Comparison of ENCODE assay signal across 22 cellular contexts in the genomic region with DNA sequence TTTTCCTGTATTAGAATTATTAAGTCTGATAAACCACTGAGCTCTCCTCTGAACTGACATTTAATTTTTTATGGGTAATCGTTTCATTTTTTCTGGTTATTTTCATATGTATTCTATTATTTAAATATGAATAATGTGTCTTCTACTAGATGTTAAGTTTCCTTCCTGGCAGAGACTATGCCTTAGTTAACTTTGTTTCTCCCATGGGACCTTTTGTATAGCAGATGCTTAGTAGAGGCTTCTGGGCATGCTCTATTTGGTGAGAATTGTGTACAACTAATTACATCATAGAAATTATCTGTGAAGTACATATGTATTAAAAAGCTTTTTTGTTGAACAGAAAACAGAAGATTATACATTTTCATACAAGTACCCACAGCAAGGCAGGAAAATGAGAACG. TPM values are rescaled to one million over a fixed set of nuclear protein-coding genes. Genes with fewer than 3 reads are reported as not detected.
DNase-seq lines count a peak whose midpoint lies in the region; FAIRE-seq and TF ChIP-seq lines count a peak whose summit lies in the region.
"Had no signal": no experiment of that assay in that cellular context is flagged by ENCODE, and none has a peak within 500 bp of the region (broad histone marks: within the 10 kb centered on the region; RNA-seq: fewer than 3 reads in every experiment).

No MANE protein-coding gene starts in this region.

- intact Hi-C loops in dorsolateral prefrontal cortex (cut with DNase I) = no loop called here

- H3K27me3 ChIP-seq in GM23248 (replicated peaks; ENCODE audit: insufficient read depth) = no peaks in the 10 kb centered on the region
- H3K27me3 ChIP-seq in dorsolateral prefrontal cortex = no peaks in the 10 kb centered on the region
- H3K27me3 ChIP-seq: BE2C, SJSA1 had no signal

- peak; percentile 6 for DNase-seq in NCI-H1694 (lab: John Stamatoyannopoulos, UW)
- no peak for DNase-seq in NCI-H1694 treated with DMSO at 0.1 percent for 48 hours (lab: John Stamatoyannopoulos, UW)
- peak; percentile 35 for DNase-seq in GM23248
- DNase-seq in NCI-H526 treated with DMSO at 0.1 percent for 48 hours (lab: John Stamatoyannopoulos, UW) = peak; percentile 11
- DNase-seq in fibroblast of mammary gland (ENCODE audit: low read depth) = peak; percentile 54
- DNase-seq in dorsolateral prefrontal cortex = no peak
- DNase-seq in RPMI8226 = no peak
- no peak for DNase-seq in H54 (ENCODE audit: insufficient read length, low spot score)
- DNase-seq: 8988T; BE2C; CD4-positive, CD25-positive, alpha-beta regulatory T cell; COR-L47; DMS153; GDM1; GOT3; NCI-H1417; NCI-H2029 treated with DMSO at 0.1 percent for 48 hours; NCI-H748 treated with DMSO at 0.1 percent for 48 hours; SW 1271; T-helper 2 cell had no signal

- in situ Hi-C loops in GM23248 (cut with MboI) = no loop called here

- H3K4me3 ChIP-seq in GM23248 (no peak overlapping the region), fibroblast of mammary gland (ENCODE audit: control insufficient read depth, low read depth, low read length) (no peak overlapping the region), dorsolateral prefrontal cortex (no peak overlapping the region)
- H3K4me3 ChIP-seq: K562, SJSA1 had no signal

- TF ChIP-seq POLR2A in H54 (IDR thresholded peaks at IDR 0.05; ENCODE audit: low read depth, low read length) = no peak

- H3K4me2 ChIP-seq in GM23248 (ENCODE audit: unreplicated experiment) = no peak overlapping the region

- no peaks in the 10 kb centered on the region for H3F3A ChIP-seq in GM23248 (ENCODE audit: insufficient read depth)

- no peak for FAIRE-seq in H54 (lab: Jason Lieb, UNC)
- FAIRE-seq: K562 had no signal

- H3K79me2 ChIP-seq in GM23248 (ENCODE audit: insufficient read depth) = no peaks in the 10 kb centered on the region

- H3K4me1 ChIP-seq in GM23248 (ENCODE audit: insufficient read depth) = no peaks in the 10 kb centered on the region
- H3K4me1 ChIP-seq: BE2C, SJSA1 had no signal

- H4K20me1 ChIP-seq in GM23248 (ENCODE audit: insufficient read depth) = no peaks in the 10 kb centered on the region

- no peaks in the 10 kb centered on the region for H3K9me2 ChIP-seq in GM23248 (ENCODE audit: insufficient read depth)

- TF ChIP-seq CTCF in fibroblast of mammary gland (conservative IDR thresholded peaks at IDR 0.05; ENCODE audit: control insufficient read depth, insufficient read depth, low read depth, low read length) (no peak), dorsolateral prefrontal cortex (IDR thresholded peaks at IDR 0.05 in 54 of 56, conservative IDR thresholded peaks at IDR 0.05 in 2 of 56; ENCODE audit: low read depth in 1 of 56, partially characterized antibody in 56 of 56) (no peak)

- H3K27ac ChIP-seq in GM23248 (no peak overlapping the region), dorsolateral prefrontal cortex (no peak overlapping the region)
- H3K27ac ChIP-seq: SJSA1 had no signal

- no peak overlapping the region for H2AFZ ChIP-seq in GM23248

- no peak overlapping the region for H3K9ac ChIP-seq in GM23248

- whole genome bisulfite sequencing in GM23248 (ENCODE audit: low coverage in 1 of 2, low lambda C conversion rate in 2 of 2, missing lambda C conversion rate in 2 of 2), 2 experiments = 32 to 34% methylated on average over 2 of the region's 2 CpGs

- peaks cover 6% of the 10 kb centered on the region; the same call in 1 of the 2 replicates for H3K36me3 ChIP-seq in GM23248 (ENCODE audit: low read depth)
- H3K36me3 ChIP-seq: BE2C had no signal

- H3K9me3 ChIP-seq in GM23248 (ENCODE audit: low read depth) = no peaks in the 10 kb centered on the region
- H3K9me3 ChIP-seq: BE2C, SJSA1 had no signal

RNA-seq across cellular contexts. Expression of a gene that starts 23.4 kb away (rescaled TPM):
- total RNA-seq in GM23248 (2014; rRNA removed; shearing (Covaris generic)) = 13.5 and 22.9 TPM in 2 replicates
- polyA plus RNA-seq in GM23248 (2016; fragmentation: Nextera tagmentation; extraction: Ambion mirVana) = 52.4 and 53.7 TPM in 2 replicates
- total RNA-seq in dorsolateral prefrontal cortex = 10 to 100 TPM in 36 of 120 experiments, 1 to 10 TPM in 84; 4.5 to 15.6 (median 8.4) TPM

RNA-seq across cellular contexts. Expression of a gene that starts 44.4 kb away (rescaled TPM):
- total RNA-seq in GM23248 (2014; rRNA removed; shearing (Covaris generic)) = 34.7 and 38.9 TPM in 2 replicates
- polyA plus RNA-seq in GM23248 (2016; fragmentation: Nextera tagmentation; extraction: Ambion mirVana) = 400 and 422 TPM in 2 replicates
- total RNA-seq in dorsolateral prefrontal cortex = 10 to 100 TPM in 119 of 120 experiments, 1 to 10 TPM in 1; 8.0 to 50.7 (median 21.2) TPM

RNA-seq across cellular contexts. Expression of a gene that starts 44.6 kb away (rescaled TPM):
- not detected in 2 replicates for total RNA-seq in GM23248 (2014; rRNA removed; shearing (Covaris generic))
- 0.68 and 1.0 TPM in 2 replicates for polyA plus RNA-seq in GM23248 (2016; fragmentation: Nextera tagmentation; extraction: Ambion mirVana)
- 1 to 10 TPM in 98 of 120 experiments, under 1 TPM in 15, not detected in 7; 0.20 to 5.9 (median 1.9) TPM for total RNA-seq in dorsolateral prefrontal cortex

Comparison
In these comparisons a context has a peak if more than half of its experiments do, and no peak if none do; other contexts are left out.
1. DNase-seq: peak in NCI-H1694 (single experiment), GM23248 (single experiment), NCI-H526 treated with DMSO at 0.1 percent for 48 hours (single experiment) and fibroblast of mammary gland (single experiment); none in NCI-H1694 treated with DMSO at 0.1 percent for 48 hours (single experiment), dorsolateral prefrontal cortex (0 of 10), RPMI8226 (single experiment) and H54 (single experiment).